1 cellular context compared by ENCODE assay signal in genomic region chr7:69710773-69711445, GRCh38.
TF ChIP-seq lines count a peak whose summit lies in the region.

No MANE protein-coding gene starts in this region.

TF ChIP-seq in GM23338, 12 proteins besides CTCF, POLR2A, EP300 and RAD21 (continued from another document):
- TF ChIP-seq ZNF462 (CRISPR knock-in tag; IDR thresholded peaks at IDR 0.05) = no peak
